In the genomic region with DNA sequence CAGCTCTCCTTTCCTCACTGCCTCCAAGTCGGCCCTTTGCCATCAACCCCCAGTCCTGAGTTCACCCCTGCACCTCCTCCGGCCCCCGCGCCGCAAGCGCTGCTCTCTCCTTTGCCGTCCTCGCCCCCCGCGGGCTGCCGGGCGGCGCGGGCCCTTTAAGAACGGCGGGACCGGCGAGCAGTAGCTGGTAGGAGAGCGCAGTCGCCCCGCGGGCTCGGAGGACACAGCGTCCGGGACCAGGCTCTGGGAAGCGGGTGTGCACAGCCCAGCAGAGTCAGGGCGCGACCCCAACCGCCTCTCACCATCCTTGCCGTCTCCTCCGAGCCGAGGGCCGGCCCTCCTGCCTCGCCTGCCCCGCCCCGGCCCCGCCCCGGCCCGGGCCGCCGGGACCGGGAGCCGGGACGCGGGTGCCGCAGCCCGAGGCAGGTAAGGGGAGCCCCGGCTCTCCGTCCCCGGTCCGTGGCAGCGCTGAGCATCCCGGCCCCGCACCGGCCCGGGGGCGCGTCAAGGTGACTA, we compare ENCODE assay signal across 8 cellular contexts. TPM values are rescaled to one million over a fixed set of nuclear protein-coding genes. Genes with fewer than 3 reads are reported as not detected.
DNase-seq lines count a peak whose midpoint lies in the region; ATAC-seq, FAIRE-seq and TF ChIP-seq lines count a peak whose summit lies in the region.

Gene ABCG4 (plus strand): TSS at position 198 of the 516 bp plus-strand sequence. CDS start 914 bp downstream, outside the sequence.

- DNase-seq in GM12892 (ENCODE audit: insufficient read length) (no peak), RPMI7951 (ENCODE audit: low read depth) (peak; percentile 28), cardiac fibroblast (ENCODE audit: low read depth in 2 of 2) (peak in 1 of 2 donors; percentile 16), right lobe of liver (no peak), SHP77 (lab: John Stamatoyannopoulos, UW) (no peak)

- ATAC-seq in right lobe of liver: peak; percentile 49 to 66 (median 59)
- no peak for ATAC-seq in HG03442 (IDR thresholded peaks at IDR 0.05; ENCODE audit: unreplicated experiment)
- no peak for ATAC-seq in GM21360 (IDR thresholded peaks at IDR 0.05; ENCODE audit: unreplicated experiment)

- WGBS in right lobe of liver (ENCODE audit: insufficient coverage, low coverage, low lambda C conversion rate, missing lambda C conversion rate): 2% methylated on average over 8 of the region's 58 CpGs

- TF ChIP-seq CTCF in cardiac fibroblast (IDR thresholded peaks at IDR 0.05; ENCODE audit: low read depth, low read length): no peak
- TF ChIP-seq CTCF in right lobe of liver (IDR thresholded peaks at IDR 0.05): no peak

- TF ChIP-seq POLR2A in GM12892 (IDR thresholded peaks at IDR 0.05; ENCODE audit: low read depth, low read length): no peak
- TF ChIP-seq POLR2A in right lobe of liver (IDR thresholded peaks at IDR 0.05): no peak

- FAIRE-seq in GM12892 (lab: Jason Lieb, UNC): peak; percentile 17

- H3K27me3 ChIP-seq in right lobe of liver (peaks cover 0 to 4% of the 10 kb centered on the region in 2 donors), stomach smooth muscle (ENCODE audit: control insufficient read depth in 1 of 2, insufficient read depth in 2 of 2, low read length in 2 of 2) (peaks cover 16 to 23% of the 10 kb centered on the region in 2 donors)

- H3K36me3 ChIP-seq in right lobe of liver (no peaks in the 10 kb centered on the region), stomach smooth muscle (ENCODE audit: control insufficient read depth in 2 of 2, insufficient read depth in 2 of 2, low read length in 2 of 2) (no peaks in the 10 kb centered on the region)

- H3K27ac ChIP-seq in right lobe of liver (no peak within 1 kb of the TSS), stomach smooth muscle (ENCODE audit: low read length) (no peak within 1 kb of the TSS)

- intact Hi-C loops in right lobe of liver (cut with DNase I): no loop called here

- peak within 1 kb of the TSS; percentile 28 to 36 for H3K9ac ChIP-seq in stomach smooth muscle (ENCODE audit: low read length in 2 of 2)

- H3K4me3 ChIP-seq in cardiac fibroblast (replicated peaks in 1 of 2; ENCODE audit: low read depth in 2 of 2, low read length in 2 of 2) (peak within 1 kb of the TSS; percentile 51 to 60), right lobe of liver (peak within 1 kb of the TSS; percentile 53 to 64 (median 55)), stomach smooth muscle (ENCODE audit: low read length in 2 of 2) (peak within 1 kb of the TSS; percentile 56 to 72)

- no peaks in the 10 kb centered on the region for H3K9me3 ChIP-seq in right lobe of liver
- H3K9me3 ChIP-seq in stomach smooth muscle (ENCODE audit: control insufficient read depth in 2 of 2, low read length in 2 of 2): no peaks in the 10 kb centered on the region

- H3K4me1 ChIP-seq in right lobe of liver (peaks cover 0 to 8% (median 0%) of the 10 kb centered on the region in 4 donors), stomach smooth muscle (ENCODE audit: control insufficient read depth, insufficient read depth, low read length) (peaks cover 14% of the 10 kb centered on the region)

RNA-seq across cellular contexts. Expression of gene ABCG4, which starts in this region (rescaled TPM):
- not detected for polyA plus RNA-seq in GM12892 (2012; ENCODE audit: missing spikeins)
- 0.20 and 0.24 TPM in 2 replicates for total RNA-seq in RPMI7951 (2014; rRNA removed; shearing (Covaris generic))
- total RNA-seq in right lobe of liver: under 1 TPM in 4 of 6 experiments, not detected in 2; 0.04 to 0.22 (median 0.09) TPM

Comparison
In these comparisons a context has a peak if more than half of its experiments do, and no peak if none do; other contexts are left out.
1. Peak in DNase-seq in RPMI7951; RNA of the gene not detected or under 1 TPM.
2. Peak in ATAC-seq and H3K4me3 ChIP-seq in right lobe of liver; RNA of the gene not detected or under 1 TPM.